In the genomic region with DNA sequence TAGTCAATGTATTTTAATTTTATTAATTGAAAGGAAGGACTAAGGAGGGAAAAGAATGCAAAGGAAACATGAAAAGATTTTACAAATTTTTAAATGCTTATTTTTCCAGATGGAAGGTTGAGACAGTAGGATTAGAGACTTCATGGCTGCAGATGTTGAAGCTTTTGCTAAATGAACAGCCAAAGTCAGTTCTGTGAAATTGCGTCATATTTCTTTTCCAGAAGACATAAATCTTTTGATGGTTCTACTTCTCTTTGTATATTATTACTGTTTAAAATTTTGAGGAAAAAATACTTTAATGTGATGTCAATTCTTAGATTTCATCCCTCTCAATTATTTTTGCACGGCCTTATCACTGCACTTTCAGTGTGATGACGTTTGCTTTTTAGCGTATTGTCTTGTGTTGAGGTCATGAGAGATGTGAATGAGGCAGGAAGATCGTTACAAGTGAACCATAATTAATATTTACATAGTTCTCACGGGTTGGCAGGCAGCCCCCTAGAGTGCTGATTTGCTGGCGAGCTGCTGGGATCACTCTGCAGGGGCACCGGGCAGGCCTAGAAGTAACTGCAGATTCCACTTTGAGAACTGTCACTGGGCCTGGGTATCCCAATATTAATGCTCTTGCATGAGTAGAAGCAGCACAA, we compare ENCODE assay signal across 17 cellular contexts.
A peak's percentile ranks its signal among the peaks of the same experiment; 100 is the strongest.
DNase-seq lines count a peak whose midpoint lies in the region; TF ChIP-seq lines count a peak whose summit lies in the region.
"Had no signal": no experiment of that assay in that cellular context is flagged by ENCODE, and none has a peak within 500 bp of the region (broad histone marks: within the 10 kb centered on the region; RNA-seq: fewer than 3 reads in every experiment).

No MANE protein-coding gene starts in this region.

- DNase-seq in H9 (no peak), endodermal cell (no peak), posterior vena cava (ENCODE audit: low spot score) (no peak), retina (no peak), mesenteric fat pad (ENCODE audit: low spot score) (no peak)
- DNase-seq in stimulated activated naive CD4-positive, alpha-beta T cell (lab: John Stamatoyannopoulos, UW) = no peak
- DNase-seq: activated CD8-positive, alpha-beta T cell treated with anti-CD3 and anti-CD28 coated beads, Interleukin-2, amount 10 ng/mL, durations not matched to agents 7 days and 5 days; aorta; effector CD4-positive, alpha-beta T cell; HCEC 1CT; KBM-7; lower lobe of right lung; PC-3 had no signal

- H3K27ac Mint-ChIP-seq in H9 (no peak overlapping the region), endodermal cell (no peak overlapping the region)
- H3K27ac Mint-ChIP-seq: activated CD8-positive, alpha-beta T cell treated with anti-CD3 and anti-CD28 coated beads, Interleukin-2, amount 10 ng/mL, durations not matched to agents 7 days and 5 days had no signal

- no peak overlapping the region for H3K4ac ChIP-seq in H9 (ENCODE audit: low read depth, low read length)

- H3K79me2 ChIP-seq in H9 (ENCODE audit: insufficient read depth, low read length) = no peaks in the 10 kb centered on the region

- no CpG with 5 or more reads among the region's 8 CpGs for WGBS in H9 (ENCODE audit: extremely low coverage, insufficient read length, low lambda C conversion rate)
- WGBS in endodermal cell (ENCODE audit: insufficient coverage in 1 of 2, insufficient read length in 1 of 2), 2 experiments = 82 to 83% methylated on average over 2 to 8 of the region's 8 CpGs

- H3K14ac ChIP-seq in H9 (ENCODE audit: insufficient read depth, low read length) = no peak overlapping the region

- no peaks in the 10 kb centered on the region; a peak in 1 of 5 replicates for H3K9me3 Mint-ChIP-seq in H9
- H3K9me3 Mint-ChIP-seq in endodermal cell = no peaks in the 10 kb centered on the region

- H3K56ac ChIP-seq in H9 (ENCODE audit: insufficient read length, low read depth, low read length) = no peak overlapping the region

- no peak overlapping the region for H3T11ph ChIP-seq in H9 (ENCODE audit: low read length)

- H3K27me3 ChIP-seq in H9 (ENCODE audit: insufficient read depth, low read length) = peaks cover 49% of the 10 kb centered on the region
- peaks cover 84% of the 10 kb centered on the region for H3K27me3 ChIP-seq in endodermal cell (ENCODE audit: control insufficient read depth, insufficient read depth, low read length, poor library complexity, severe bottlenecking)
- peaks cover 12% of the 10 kb centered on the region for H3K27me3 ChIP-seq in rectal smooth muscle tissue (ENCODE audit: control insufficient read depth, insufficient read depth, low read length)

- no peak overlapping the region for H3K27ac ChIP-seq in H9 (ENCODE audit: insufficient read length, low read depth, low read length)
- H3K27ac ChIP-seq in endodermal cell (ENCODE audit: low read depth, low read length) = no peak overlapping the region
- no peak overlapping the region for H3K27ac ChIP-seq in rectal smooth muscle tissue (ENCODE audit: low read depth, low read length)
- H3K27ac ChIP-seq: C4-2B, lower lobe of right lung, neutrophil had no signal

- H3K36me3 ChIP-seq in endodermal cell (ENCODE audit: control insufficient read depth, insufficient read depth, low read length) = no peaks in the 10 kb centered on the region
- no peaks in the 10 kb centered on the region for H3K36me3 ChIP-seq in rectal smooth muscle tissue (ENCODE audit: control insufficient read depth, insufficient read depth, low read length)
- H3K36me3 ChIP-seq: lower lobe of right lung, neutrophil had no signal

- no peak overlapping the region for H3K23ac ChIP-seq in H9 (ENCODE audit: insufficient read length, low read depth, low read length)

- intact Hi-C loops in posterior vena cava (cut with DNase I) = no loop called here

- no peak overlapping the region for H2BK12ac ChIP-seq in H9 (ENCODE audit: insufficient read length, low read depth, low read length)

- H3K4me3 ChIP-seq in endodermal cell (ENCODE audit: low read length) (peak overlapping the region; percentile 83), rectal smooth muscle tissue (ENCODE audit: low read length) (peak overlapping the region; percentile 71)
- H3K4me3 ChIP-seq: lower lobe of right lung had no signal

- no peak overlapping the region for H4K91ac ChIP-seq in H9 (ENCODE audit: insufficient read length, low read depth, low read length)

- peak overlapping the region; percentile 37 for H3K4me2 ChIP-seq in H9 (ENCODE audit: insufficient read depth, insufficient read length, low read length)

- H4K20me1 ChIP-seq in H9 (ENCODE audit: control insufficient read depth, insufficient read depth, insufficient read length) = no peaks in the 10 kb centered on the region

- no peak overlapping the region for H4K5ac ChIP-seq in H9 (ENCODE audit: insufficient read length, low read depth, low read length)

- peaks cover 16 to 19% of the 10 kb centered on the region in 2 experiments for H3K4me1 Mint-ChIP-seq in H9
- H3K4me1 Mint-ChIP-seq in endodermal cell = peaks cover 8% of the 10 kb centered on the region

- no peak overlapping the region for H2BK120ac ChIP-seq in H9 (ENCODE audit: low read depth, low read length, poor library complexity, severe bottlenecking)

- H4K8ac ChIP-seq in H9 (replicated peaks; ENCODE audit: insufficient read length, low read depth, low read length) = no peak overlapping the region

- H3K9me3 ChIP-seq in H9 (ENCODE audit: control insufficient read depth, low read depth, low read length) (no peaks in the 10 kb centered on the region), endodermal cell (ENCODE audit: control insufficient read depth, low read length) (no peaks in the 10 kb centered on the region)
- H3K9me3 ChIP-seq: lower lobe of right lung, neutrophil had no signal

- H3K18ac ChIP-seq in H9 (ENCODE audit: insufficient read length, low read depth, low read length) = no peak overlapping the region

- no peak overlapping the region for H2AK5ac ChIP-seq in H9 (ENCODE audit: insufficient read length, low read length)

- H2BK5ac ChIP-seq in H9 (ENCODE audit: insufficient read length, low read length) = no peak overlapping the region

- no peak for TF ChIP-seq CTCF in H9 (conservative IDR thresholded peaks at IDR 0.05)
- no peak for TF ChIP-seq CTCF in endodermal cell (conservative IDR thresholded peaks at IDR 0.05)

- no peak overlapping the region for H2BK20ac ChIP-seq in H9 (ENCODE audit: low read depth, low read length, poor library complexity, severe bottlenecking)

- H3K23me2 ChIP-seq in H9 (ENCODE audit: insufficient read length, low read depth, low read length, poor library complexity, severe bottlenecking) = peaks cover 6% of the 10 kb centered on the region

- H2BK15ac ChIP-seq in H9 (ENCODE audit: low read depth, low read length) = no peak overlapping the region

- H3K9ac ChIP-seq in H9 (ENCODE audit: extremely low read depth, insufficient read length, low read length) (no peak overlapping the region), endodermal cell (ENCODE audit: extremely low read depth, low read length, poor library complexity, severe bottlenecking) (no peak overlapping the region), rectal smooth muscle tissue (ENCODE audit: low read length) (no peak overlapping the region)

- H3K4me3 Mint-ChIP-seq in H9 = no peak overlapping the region; a peak in 2 of 5 replicates
- H3K4me3 Mint-ChIP-seq in endodermal cell = peak overlapping the region; percentile 49
- H3K4me3 Mint-ChIP-seq: activated CD8-positive, alpha-beta T cell treated with anti-CD3 and anti-CD28 coated beads, Interleukin-2, amount 10 ng/mL, durations not matched to agents 7 days and 5 days had no signal

- no peaks in the 10 kb centered on the region for H3K79me1 ChIP-seq in H9 (ENCODE audit: insufficient read depth, low read depth, low read length, poor library complexity, severe bottlenecking)

- H2AFZ ChIP-seq in H9 (ENCODE audit: low read length) = no peak overlapping the region

- H3K4me1 ChIP-seq in H9 (ENCODE audit: insufficient read depth, low read length) (no peaks in the 10 kb centered on the region), endodermal cell (ENCODE audit: control insufficient read depth, insufficient read depth, low read length) (peaks cover 7% of the 10 kb centered on the region), rectal smooth muscle tissue (ENCODE audit: control insufficient read depth, insufficient read depth, low read length) (peaks cover 17% of the 10 kb centered on the region)

- H3K27me3 Mint-ChIP-seq in H9 (ENCODE audit: low read depth) (peaks cover 81% of the 10 kb centered on the region), endodermal cell (ENCODE audit: insufficient read depth) (peaks cover 87% of the 10 kb centered on the region)

- H3K36me3 Mint-ChIP-seq in H9 (ENCODE audit: insufficient read depth in 1 of 3, low read depth in 3 of 3) (no peaks in the 10 kb centered on the region; a peak in 2 of 7 replicates), endodermal cell (ENCODE audit: low read depth) (no peaks in the 10 kb centered on the region)

TF ChIP-seq in PFSK-1, 5 proteins besides CTCF, POLR2A, EP300 and RAD21:
- TF ChIP-seq TAF1 (IDR thresholded peaks at IDR 0.05; ENCODE audit: borderline replicate concordance, insufficient read depth, low read length) = 0 out of 2 replicates have a peak, but pooled peaks have one; percentile 32
- TF ChIP-seq, protein P1, sequence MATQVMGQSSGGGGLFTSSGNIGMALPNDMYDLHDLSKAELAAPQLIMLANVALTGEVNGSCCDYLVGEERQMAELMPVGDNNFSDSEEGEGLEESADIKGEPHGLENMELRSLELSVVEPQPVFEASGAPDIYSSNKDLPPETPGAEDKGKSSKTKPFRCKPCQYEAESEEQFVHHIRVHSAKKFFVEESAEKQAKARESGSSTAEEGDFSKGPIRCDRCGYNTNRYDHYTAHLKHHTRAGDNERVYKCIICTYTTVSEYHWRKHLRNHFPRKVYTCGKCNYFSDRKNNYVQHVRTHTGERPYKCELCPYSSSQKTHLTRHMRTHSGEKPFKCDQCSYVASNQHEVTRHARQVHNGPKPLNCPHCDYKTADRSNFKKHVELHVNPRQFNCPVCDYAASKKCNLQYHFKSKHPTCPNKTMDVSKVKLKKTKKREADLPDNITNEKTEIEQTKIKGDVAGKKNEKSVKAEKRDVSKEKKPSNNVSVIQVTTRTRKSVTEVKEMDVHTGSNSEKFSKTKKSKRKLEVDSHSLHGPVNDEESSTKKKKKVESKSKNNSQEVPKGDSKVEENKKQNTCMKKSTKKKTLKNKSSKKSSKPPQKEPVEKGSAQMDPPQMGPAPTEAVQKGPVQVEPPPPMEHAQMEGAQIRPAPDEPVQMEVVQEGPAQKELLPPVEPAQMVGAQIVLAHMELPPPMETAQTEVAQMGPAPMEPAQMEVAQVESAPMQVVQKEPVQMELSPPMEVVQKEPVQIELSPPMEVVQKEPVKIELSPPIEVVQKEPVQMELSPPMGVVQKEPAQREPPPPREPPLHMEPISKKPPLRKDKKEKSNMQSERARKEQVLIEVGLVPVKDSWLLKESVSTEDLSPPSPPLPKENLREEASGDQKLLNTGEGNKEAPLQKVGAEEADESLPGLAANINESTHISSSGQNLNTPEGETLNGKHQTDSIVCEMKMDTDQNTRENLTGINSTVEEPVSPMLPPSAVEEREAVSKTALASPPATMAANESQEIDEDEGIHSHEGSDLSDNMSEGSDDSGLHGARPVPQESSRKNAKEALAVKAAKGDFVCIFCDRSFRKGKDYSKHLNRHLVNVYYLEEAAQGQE (IDR thresholded peaks at IDR 0.05; ENCODE audit: insufficient read depth in 1 of 2, low read depth in 2 of 2, low read length in 2 of 2) = no peak
